ENCODE assay signal across 17 cellular contexts in genomic region chr2:74894261-74895030, GRCh38.
DNase-seq lines count a peak whose midpoint lies in the region; ATAC-seq, FAIRE-seq and TF ChIP-seq lines count a peak whose summit lies in the region.
"Had no signal": no experiment of that assay in that cellular context is flagged by ENCODE, and none has a peak within 500 bp of the region (broad histone marks: within the 10 kb centered on the region; RNA-seq: fewer than 3 reads in every experiment).

No MANE protein-coding gene starts in this region.

- H3K9me3 ChIP-seq in astrocyte (ENCODE audit: insufficient read depth, low read depth, low read length): no peaks in the 10 kb centered on the region
- no peaks in the 10 kb centered on the region for H3K9me3 ChIP-seq in upper lobe of left lung
- H3K9me3 ChIP-seq: pancreas had no signal

- FAIRE-seq in astrocyte (lab: Jason Lieb, UNC): no peak
- FAIRE-seq: pancreas had no signal

- H2AFZ ChIP-seq in ACC112 (ENCODE audit: low read length, unreplicated experiment) (no peak overlapping the region), GM23338 (no peak overlapping the region), astrocyte (ENCODE audit: low read depth, low read length) (peak overlapping the region; percentile 19)

- H3K4me2 ChIP-seq in GM23338: no peak overlapping the region
- H3K4me2 ChIP-seq in astrocyte (ENCODE audit: low read length): peak overlapping the region; percentile 73

- 0 out of 3 replicates have a peak, but pooled peaks have one; percentile 29 for ATAC-seq in GM23338
- no peak for ATAC-seq in upper lobe of left lung (ENCODE audit: low FRiP score in 2 of 2)
- ATAC-seq: pancreas had no signal

- H3K4me3 ChIP-seq in ACC112 (ENCODE audit: low read depth, low read length) (peak overlapping the region; percentile 27), GM23338 (no peak overlapping the region), astrocyte (ENCODE audit: insufficient read depth, low read depth, low read length) (no peak overlapping the region), upper lobe of left lung (no peak overlapping the region)
- H3K4me3 ChIP-seq: pancreas had no signal

- H3K27me3 ChIP-seq in ACC112 (ENCODE audit: insufficient read depth, low read length): no peaks in the 10 kb centered on the region
- no peaks in the 10 kb centered on the region for H3K27me3 ChIP-seq in GM23338 (ENCODE audit: insufficient read depth)
- no peaks in the 10 kb centered on the region for H3K27me3 ChIP-seq in astrocyte (ENCODE audit: insufficient read depth, low read length)
- no peaks in the 10 kb centered on the region for H3K27me3 ChIP-seq in upper lobe of left lung
- H3K27me3 ChIP-seq: pancreas had no signal

- H3K27me3 Mint-ChIP-seq in GM23338 (ENCODE audit: insufficient read depth, low read depth, poor library complexity): peaks cover 1% of the 10 kb centered on the region
- H3K27me3 Mint-ChIP-seq in astrocyte (ENCODE audit: low read depth, unreplicated experiment): no peaks in the 10 kb centered on the region
- H3K27me3 Mint-ChIP-seq: CD4-positive, alpha-beta T cell had no signal

- H3F3A ChIP-seq in GM23338 (replicated peaks; ENCODE audit: low read depth): no peaks in the 10 kb centered on the region

- H3K9me3 Mint-ChIP-seq in GM23338 (no peaks in the 10 kb centered on the region; the same call in 1 of the 3 replicates), astrocyte (ENCODE audit: unreplicated experiment) (peaks cover 2% of the 10 kb centered on the region)

- H3K36me3 Mint-ChIP-seq in GM23338 (ENCODE audit: low read depth) (peaks cover 63% of the 10 kb centered on the region), astrocyte (ENCODE audit: low read depth, unreplicated experiment) (peaks cover 32% of the 10 kb centered on the region)

- H4K20me1 ChIP-seq in GM23338 (replicated peaks; ENCODE audit: insufficient read depth) (no peaks in the 10 kb centered on the region; the same call in 1 of the 2 replicates), astrocyte (ENCODE audit: insufficient read depth, low read length) (no peaks in the 10 kb centered on the region)

- H3K4me3 Mint-ChIP-seq in GM23338 (no peak overlapping the region), astrocyte (ENCODE audit: unreplicated experiment) (no peak overlapping the region)
- H3K4me3 Mint-ChIP-seq: CD4-positive, alpha-beta T cell had no signal

- H3K36me3 ChIP-seq in ACC112 (ENCODE audit: insufficient read depth, low read length) (peaks cover 30% of the 10 kb centered on the region), GM23338 (ENCODE audit: insufficient read depth) (peaks cover 13% of the 10 kb centered on the region; the same call in 1 of the 2 replicates), astrocyte (ENCODE audit: insufficient read depth, low read length) (no peaks in the 10 kb centered on the region), upper lobe of left lung (peaks cover 0 to 15% (median 8%) of the 10 kb centered on the region in 4 donors)
- H3K36me3 ChIP-seq: pancreas had no signal

- TF ChIP-seq EP300 in upper lobe of left lung (IDR thresholded peaks at IDR 0.05): no peak

- H3K4me1 ChIP-seq in ACC112 (ENCODE audit: control insufficient read depth, insufficient read depth, low read length, unreplicated experiment): peaks cover 38% of the 10 kb centered on the region
- peaks cover 16% of the 10 kb centered on the region for H3K4me1 ChIP-seq in GM23338 (ENCODE audit: insufficient read depth)
- peaks cover 22% of the 10 kb centered on the region for H3K4me1 ChIP-seq in astrocyte (ENCODE audit: insufficient read depth, low read length)
- H3K4me1 ChIP-seq in upper lobe of left lung: no peaks in the 10 kb centered on the region
- H3K4me1 ChIP-seq: pancreas had no signal

- TF ChIP-seq CTCF in GM23338 (conservative IDR thresholded peaks at IDR 0.05; ENCODE audit: low read depth in 2 of 2) (no peak), astrocyte (IDR thresholded peaks at IDR 0.05; ENCODE audit: insufficient read depth, low read depth, low read length) (no peak), upper lobe of left lung (IDR thresholded peaks at IDR 0.05) (no peak)

- peak overlapping the region; percentile 94 for H3K27ac ChIP-seq in ACC112 (ENCODE audit: low read depth, low read length)
- no peak overlapping the region for H3K27ac ChIP-seq in GM23338 (ENCODE audit: low read depth)
- H3K27ac ChIP-seq in astrocyte (ENCODE audit: low read depth, low read length): peak overlapping the region; percentile 84
- no peak overlapping the region for H3K27ac ChIP-seq in upper lobe of left lung
- H3K27ac ChIP-seq: pancreas had no signal

- H3K4me1 Mint-ChIP-seq in GM23338 (peaks cover 21% of the 10 kb centered on the region), astrocyte (ENCODE audit: low read depth, unreplicated experiment) (peaks cover 39% of the 10 kb centered on the region)

- H3K27ac Mint-ChIP-seq in GM23338 (no peak overlapping the region; the same call in 1 of the 2 replicates), astrocyte (ENCODE audit: unreplicated experiment) (no peak overlapping the region)
- H3K27ac Mint-ChIP-seq: CD4-positive, alpha-beta T cell had no signal

- no peaks in the 10 kb centered on the region for H3K9me2 ChIP-seq in GM23338 (ENCODE audit: insufficient read depth)

- H3K79me2 ChIP-seq in ACC112 (ENCODE audit: control insufficient read depth, insufficient read depth, low read length, unreplicated experiment) (no peaks in the 10 kb centered on the region), GM23338 (replicated peaks; ENCODE audit: insufficient read depth) (no peaks in the 10 kb centered on the region), astrocyte (ENCODE audit: insufficient read depth, low read length) (no peaks in the 10 kb centered on the region)

- 84 to 91% methylated on average over 6 of the region's 6 CpGs for WGBS in upper lobe of left lung, 2 donors

- no peak overlapping the region for H3K9ac ChIP-seq in astrocyte (ENCODE audit: low read length)

- TF ChIP-seq POLR2A in upper lobe of left lung (IDR thresholded peaks at IDR 0.05): no peak

- no peak for DNase-seq in GM23338 (ENCODE audit: low spot score)
- peak; percentile 60 for DNase-seq in astrocyte (ENCODE audit: low read depth)
- peak; percentile 13 to 45 for DNase-seq in lung microvascular endothelial cell (ENCODE audit: low read depth in 2 of 2)
- DNase-seq in inferior parietal cortex (ENCODE audit: extremely low spot score): no peak
- DNase-seq in cerebellar cortex (ENCODE audit: low spot score): no peak
- DNase-seq in T-helper 9 cell: no peak
- no peak for DNase-seq in upper lobe of left lung
- DNase-seq: activated T-cell treated with anti-CD3 and anti-CD28 coated beads, Interleukin-2, amount 50 U/mL, for 48 hours; CD4-positive, alpha-beta T cell; cerebellar nuclear complex; glutamatergic neuron; MM.1S; NCI-H446 treated with DMSO at 0.1 percent for 48 hours; pancreas; RPMI8226; stimulated activated CD4-positive, alpha-beta T cell treated with anti-CD3 and anti-CD28 coated beads, Interleukin-4, amount 100 ng/mL, for 1 hour had no signal

TF ChIP-seq in GM23338, 12 proteins besides CTCF, POLR2A, EP300 and RAD21:
- no peak for TF ChIP-seq ZNF331 (CRISPR knock-in tag; IDR thresholded peaks at IDR 0.05; ENCODE audit: low read depth)

Comparison
In these comparisons a context has a peak if more than half of its experiments do, and no peak if none do; other contexts are left out.
1. H3K27ac ChIP-seq: peak in ACC112 (single experiment) and astrocyte (single experiment); none in GM23338 (single experiment) and upper lobe of left lung (0 of 4).
2. DNase-seq: peak in astrocyte (single experiment) and lung microvascular endothelial cell (2 of 2); none in GM23338 (single experiment), inferior parietal cortex (single experiment), cerebellar cortex (single experiment), T-helper 9 cell (single experiment) and upper lobe of left lung (0 of 2).